ENCODE assay signal across 8 cellular contexts in the genomic region with DNA sequence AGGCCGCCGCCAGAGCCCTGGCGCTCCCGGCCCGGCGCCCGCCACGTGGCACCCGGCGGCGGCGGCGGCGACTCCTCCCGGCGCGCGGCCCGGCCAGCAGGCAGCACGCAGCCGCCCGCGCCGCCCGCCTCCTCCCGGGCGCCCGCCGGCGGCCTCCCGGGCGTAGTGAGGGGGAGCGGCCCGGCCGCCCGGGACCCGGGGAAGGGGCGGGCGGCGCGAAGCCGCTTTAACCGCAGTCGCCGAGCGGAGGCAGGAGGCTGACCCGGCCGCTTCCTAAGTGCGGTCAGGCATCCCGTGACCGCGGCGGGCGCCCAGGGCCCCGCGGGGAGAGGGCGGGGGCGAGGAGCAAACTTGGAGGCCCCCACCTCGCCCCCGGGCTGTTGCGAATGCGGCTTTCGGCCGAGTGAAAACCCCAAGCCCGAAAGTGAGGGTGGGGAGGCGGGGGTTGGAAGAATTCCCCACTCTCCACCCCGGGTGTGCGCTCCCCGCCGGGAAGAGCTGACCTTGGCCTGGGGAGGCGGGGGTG. TPM values are rescaled to one million over a fixed set of nuclear protein-coding genes. Genes with fewer than 3 reads are reported as not detected.
DNase-seq lines count a peak whose midpoint lies in the region; ATAC-seq and TF ChIP-seq lines count a peak whose summit lies in the region.

No MANE protein-coding gene starts in this region.

- no peaks in the 10 kb centered on the region for H3K36me3 Mint-ChIP-seq in activated T-cell treated with anti-CD3 and anti-CD28 coated beads, Interleukin-2, amount 50 U/mL, for 4 hours (ENCODE audit: insufficient read depth)
- H3K36me3 Mint-ChIP-seq in natural killer cell = no peaks in the 10 kb centered on the region

- H3K27ac ChIP-seq in upper lobe of left lung = peak overlapping the region; percentile 92 to 98 (median 94)

- no peaks in the 10 kb centered on the region for H3K9me3 ChIP-seq in upper lobe of left lung

- DNase-seq in DMS153 (lab: John Stamatoyannopoulos, UW) (peak; percentile 61), DMS153 treated with DMSO at 0.1 percent for 48 hours (lab: John Stamatoyannopoulos, UW; ENCODE audit: unreplicated experiment) (no peak), NCI-H2196 (lab: John Stamatoyannopoulos, UW; ENCODE audit: unreplicated experiment) (peak; percentile 99), fibroblast of pulmonary artery (ENCODE audit: low read depth) (no peak), natural killer cell (peak; percentile 63), upper lobe of left lung (peak; percentile 67 to 94)
- DNase-seq in activated T-cell treated with anti-CD3 and anti-CD28 coated beads, Interleukin-2, amount 50 U/mL, for 4 hours = peak; percentile 32

- H3K4me1 ChIP-seq in upper lobe of left lung = peaks cover 29 to 76% (median 41%) of the 10 kb centered on the region in 4 donors

- H3K27me3 ChIP-seq in upper lobe of left lung = peaks cover 0 to 4% (median 0%) of the 10 kb centered on the region in 4 donors

- ATAC-seq in HG02759 (IDR thresholded peaks at IDR 0.05; ENCODE audit: unreplicated experiment) (peak; percentile 24), natural killer cell (peak; percentile 17 to 36 (median 26)), upper lobe of left lung (ENCODE audit: low FRiP score in 2 of 2) (peak; percentile 27 to 65)
- ATAC-seq in activated T-cell treated with anti-CD3 and anti-CD28 coated beads, Interleukin-2, amount 50 U/mL, for 4 hours = peak; percentile 25 to 42

- TF ChIP-seq EP300 in upper lobe of left lung (IDR thresholded peaks at IDR 0.05) = no peak

- peak overlapping the region in 1 of 2 donors; percentile 94 for H3K27ac Mint-ChIP-seq in natural killer cell

- H3K4me3 ChIP-seq in fibroblast of pulmonary artery (replicated peaks; ENCODE audit: low read depth, low read length) (peak overlapping the region; percentile 57), upper lobe of left lung (peak overlapping the region; percentile 57 to 61 (median 58))

- 0% methylated on average over 23 of the region's 71 CpGs; no CpG with 5 or more reads in 1 of the 2 donors for WGBS in upper lobe of left lung, 2 donors

- peaks cover 47% of the 10 kb centered on the region for H3K4me1 Mint-ChIP-seq in activated T-cell treated with anti-CD3 and anti-CD28 coated beads, Interleukin-2, amount 50 U/mL, for 4 hours (ENCODE audit: low read depth)
- peaks cover 38 to 45% of the 10 kb centered on the region in 2 donors for H3K4me1 Mint-ChIP-seq in natural killer cell

- H3K9me3 Mint-ChIP-seq in activated T-cell treated with anti-CD3 and anti-CD28 coated beads, Interleukin-2, amount 50 U/mL, for 4 hours = no peaks in the 10 kb centered on the region
- H3K9me3 Mint-ChIP-seq in natural killer cell = no peaks in the 10 kb centered on the region

- H3K36me3 ChIP-seq in upper lobe of left lung = no peaks in the 10 kb centered on the region

- peak in 2 of 4 donors; percentile 10 to 36 for TF ChIP-seq POLR2A in upper lobe of left lung (IDR thresholded peaks at IDR 0.05)

- peaks cover 62% of the 10 kb centered on the region for H3K27me3 Mint-ChIP-seq in activated T-cell treated with anti-CD3 and anti-CD28 coated beads, Interleukin-2, amount 50 U/mL, for 4 hours (ENCODE audit: low read depth)
- H3K27me3 Mint-ChIP-seq in natural killer cell (ENCODE audit: low read depth in 2 of 2) = peaks cover 58 to 64% of the 10 kb centered on the region in 2 donors

- intact Hi-C loops in natural killer cell (cut with micrococcal nuclease) = loop anchor here (10.0 kb wide), 1 partner anchor 539 kb away; a partner anchor contains a TSS

- TF ChIP-seq CTCF in fibroblast of pulmonary artery (IDR thresholded peaks at IDR 0.05; ENCODE audit: low read length, missing control alignments) (no peak), natural killer cell (IDR thresholded peaks at IDR 0.05) (no peak), upper lobe of left lung (IDR thresholded peaks at IDR 0.05) (no peak)

- no peak overlapping the region for H3K4me3 Mint-ChIP-seq in activated T-cell treated with anti-CD3 and anti-CD28 coated beads, Interleukin-2, amount 50 U/mL, for 4 hours
- no peak overlapping the region for H3K4me3 Mint-ChIP-seq in natural killer cell

RNA-seq across cellular contexts. Expression of a gene that starts 1.7 kb away (rescaled TPM):
- under 1 TPM; 0.23 to 0.52 (median 0.37) TPM for total RNA-seq in activated T-cell treated with anti-CD3 and anti-CD28 coated beads, Interleukin-2, amount 50 U/mL, for 4 hours
- total RNA-seq in natural killer cell = 1 to 10 TPM; 1.5 to 4.4 (median 2.2) TPM
- 10 to 100 TPM; 12.6 to 43.4 (median 25.9) TPM for total RNA-seq in upper lobe of left lung

Comparison
In these comparisons a context has a peak if more than half of its experiments do, and no peak if none do; other contexts are left out.
1. DNase-seq: peak in DMS153 (single experiment), NCI-H2196 (single experiment), activated T-cell treated with anti-CD3 and anti-CD28 coated beads, Interleukin-2, amount 50 U/mL, for 4 hours (single experiment), natural killer cell (single experiment) and upper lobe of left lung (2 of 2); none in DMS153 treated with DMSO at 0.1 percent for 48 hours (single experiment) and fibroblast of pulmonary artery (single experiment).
2. Peak in every context shown above with its lines, with median percentiles within 50 percentile points of each other: ATAC-seq.